In genomic region chr10:71393841-71394475, GRCh38 we compare ENCODE assay signal across 20 cellular contexts. TPM values are rescaled to one million over a fixed set of nuclear protein-coding genes. Genes with fewer than 3 reads are reported as not detected.
"Had no signal": no experiment of that assay in that cellular context is flagged by ENCODE, and none has a peak within 500 bp of the region (broad histone marks: within the 10 kb centered on the region; RNA-seq: fewer than 3 reads in every experiment).

No MANE protein-coding gene starts in this region.

- H3K36me3 Mint-ChIP-seq: activated naive CD8-positive, alpha-beta T cell treated with anti-CD3 and anti-CD28 coated beads, Interleukin-2, amount 10 ng/mL, durations not matched to agents 7 days and 5 days; stimulated activated effector memory CD8-positive, alpha-beta T cell treated with anti-CD3 and anti-CD28 coated beads, Interleukin-12 subunit alpha, Interleukin-12 subunit beta, amount 100 ng/mL, for 72 hours; WTC11 had no signal

- H3K27ac Mint-ChIP-seq: activated naive CD4-positive, alpha-beta T cell treated with anti-CD3 and anti-CD28 coated beads for 36 hours; activated naive CD8-positive, alpha-beta T cell treated with anti-CD3 and anti-CD28 coated beads, Interleukin-2, amount 10 ng/mL, durations not matched to agents 7 days and 5 days; activated T-cell treated with anti-CD3 and anti-CD28 coated beads, Interleukin-2, amount 50 U/mL, for 72 hours; naive thymus-derived CD4-positive, alpha-beta T cell; progenitor cell of endocrine pancreas; stimulated activated effector memory CD8-positive, alpha-beta T cell treated with anti-CD3 and anti-CD28 coated beads, Interleukin-12 subunit alpha, Interleukin-12 subunit beta, amount 100 ng/mL, for 72 hours; stimulated activated naive CD8-positive, alpha-beta T cell treated with anti-CD3 and anti-CD28 coated beads, Interleukin-15, amount 100 ng/mL, for 72 hours; WTC11 had no signal

- H3K4me1 ChIP-seq: breast epithelium, foreskin keratinocyte had no signal

- H3K9me3 ChIP-seq: breast epithelium, lower lobe of right lung, tibial artery had no signal

- ATAC-seq: activated T-cell treated with anti-CD3 and anti-CD28 coated beads, Interleukin-2, amount 50 U/mL, for 72 hours; foreskin keratinocyte; lower lobe of right lung; naive thymus-derived CD4-positive, alpha-beta T cell; stimulated activated effector memory CD8-positive, alpha-beta T cell treated with anti-CD3 and anti-CD28 coated beads, Interleukin-12 subunit alpha, Interleukin-12 subunit beta, amount 100 ng/mL, for 72 hours; stimulated activated naive CD8-positive, alpha-beta T cell treated with anti-CD3 and anti-CD28 coated beads, Interleukin-15, amount 100 ng/mL, for 72 hours; WTC11 had no signal

- H3K36me3 ChIP-seq: breast epithelium, lower lobe of right lung, tibial artery had no signal

- H3K4me3 Mint-ChIP-seq: activated naive CD4-positive, alpha-beta T cell treated with anti-CD3 and anti-CD28 coated beads for 36 hours; activated naive CD8-positive, alpha-beta T cell treated with anti-CD3 and anti-CD28 coated beads, Interleukin-2, amount 10 ng/mL, durations not matched to agents 7 days and 5 days; activated T-cell treated with anti-CD3 and anti-CD28 coated beads, Interleukin-2, amount 50 U/mL, for 72 hours; naive thymus-derived CD4-positive, alpha-beta T cell; neural crest cell; stimulated activated effector memory CD8-positive, alpha-beta T cell treated with anti-CD3 and anti-CD28 coated beads, Interleukin-12 subunit alpha, Interleukin-12 subunit beta, amount 100 ng/mL, for 72 hours; stimulated activated naive CD8-positive, alpha-beta T cell treated with anti-CD3 and anti-CD28 coated beads, Interleukin-15, amount 100 ng/mL, for 72 hours; WTC11 had no signal

- H3K9me3 Mint-ChIP-seq: activated naive CD4-positive, alpha-beta T cell treated with anti-CD3 and anti-CD28 coated beads for 36 hours; activated naive CD8-positive, alpha-beta T cell treated with anti-CD3 and anti-CD28 coated beads, Interleukin-2, amount 10 ng/mL, durations not matched to agents 7 days and 5 days; activated T-cell treated with anti-CD3 and anti-CD28 coated beads, Interleukin-2, amount 50 U/mL, for 72 hours; neural crest cell; stimulated activated effector memory CD8-positive, alpha-beta T cell treated with anti-CD3 and anti-CD28 coated beads, Interleukin-12 subunit alpha, Interleukin-12 subunit beta, amount 100 ng/mL, for 72 hours; stimulated activated naive CD8-positive, alpha-beta T cell treated with anti-CD3 and anti-CD28 coated beads, Interleukin-15, amount 100 ng/mL, for 72 hours; WTC11 had no signal

- DNase-seq: activated effector memory CD4-positive, alpha-beta T cell treated with Interleukin-2 at 50 U/mL for 16 hours; activated naive CD4-positive, alpha-beta T cell treated with anti-CD3 and anti-CD28 coated beads for 36 hours; activated naive CD8-positive, alpha-beta T cell treated with anti-CD3 and anti-CD28 coated beads, Interleukin-2, amount 10 ng/mL, durations not matched to agents 7 days and 5 days; activated T-cell treated with anti-CD3 and anti-CD28 coated beads, Interleukin-2, amount 50 U/mL, for 72 hours; amniotic stem cell; erythroblast; foreskin keratinocyte; kidney; lower lobe of right lung; stimulated activated CD4-positive, alpha-beta T cell treated with anti-CD3 and anti-CD28 coated beads, Interleukin-1b, Interleukin-23, amount 100 ng/mL, for 48 hours; stimulated activated naive CD8-positive, alpha-beta T cell treated with anti-CD3 and anti-CD28 coated beads, Interleukin-15, amount 100 ng/mL, for 72 hours; T-helper 9 cell; tibial artery had no signal

- H3K27ac ChIP-seq: breast epithelium, foreskin keratinocyte, lower lobe of right lung, tibial artery had no signal

- H3K4me3 ChIP-seq: breast epithelium, lower lobe of right lung, tibial artery had no signal

RNA-seq across cellular contexts. Expression of gene CDH23, which starts 2.8 kb away (rescaled TPM):
- total RNA-seq: glomerular endothelial cell had no signal
- polyA plus RNA-seq: foreskin keratinocyte had no signal
